In genomic region chr6:106181664-106182418, GRCh38 we compare ENCODE assay signal across 8 cellular contexts.
DNase-seq lines count a peak whose midpoint lies in the region; ATAC-seq and TF ChIP-seq lines count a peak whose summit lies in the region.

No MANE protein-coding gene starts in this region.

- H3K14ac ChIP-seq in IMR-90 (replicated peaks; ENCODE audit: low read depth, low read length) = peak overlapping the region; percentile 67

- peak overlapping the region; percentile 30; the same call in 1 of the 3 replicates for H2BK15ac ChIP-seq in IMR-90 (ENCODE audit: low read depth, low read length)

- H2BK20ac ChIP-seq in IMR-90 (ENCODE audit: low read depth, low read length) = peak overlapping the region; percentile 42; the same call in 1 of the 2 replicates

- peak overlapping the region; percentile 61 for H3K4ac ChIP-seq in IMR-90 (ENCODE audit: low read depth, low read length)

- peaks cover 5% of the 10 kb centered on the region for H3K9me1 ChIP-seq in IMR-90 (ENCODE audit: insufficient read depth, low read length)

- dilution Hi-C loops in IMR-90 (cut with HindIII; ENCODE audit: low sequenced_read_pairs, unreplicated experiment) = no loop called here

- H3K9ac ChIP-seq in IMR-90 (ENCODE audit: low read depth, low read length) = no peak overlapping the region

- H2AK9ac ChIP-seq in IMR-90 (replicated peaks; ENCODE audit: low read depth, low read length, poor library complexity) = no peak overlapping the region

- TF ChIP-seq CTCF in BJ (IDR thresholded peaks at IDR 0.05; ENCODE audit: insufficient read depth, low read depth, low read length) (no peak), IMR-90 (conservative IDR thresholded peaks at IDR 0.05; ENCODE audit: low read depth, low read length) (no peak), WERI-Rb-1 (IDR thresholded peaks at IDR 0.05; ENCODE audit: low read depth, low read length) (no peak)

- peak overlapping the region; percentile 76 for H2BK5ac ChIP-seq in IMR-90 (ENCODE audit: low read depth, low read length, poor library complexity, severe bottlenecking)

- no peak overlapping the region; the same call in 1 of the 2 replicates for H3K4me2 ChIP-seq in IMR-90 (ENCODE audit: low read depth, low read length)

- H3K18ac ChIP-seq in IMR-90 (ENCODE audit: low read depth, low read length) = peak overlapping the region; percentile 61; the same call in 1 of the 2 replicates

- peak overlapping the region; percentile 30 for H2AK5ac ChIP-seq in IMR-90 (ENCODE audit: low read depth, low read length)

- peak; percentile 39 for ATAC-seq in GM21528 (IDR thresholded peaks at IDR 0.05; ENCODE audit: low FRiP score, unreplicated experiment)
- ATAC-seq in IMR-90 (ENCODE audit: low read depth) = peak; percentile 95

- H4K20me1 ChIP-seq in IMR-90 (ENCODE audit: insufficient read depth, low read length) = no peaks in the 10 kb centered on the region

- 0 out of 2 replicates have a peak overlapping the region, but pooled peaks have one; percentile 45 for H4K91ac ChIP-seq in IMR-90 (ENCODE audit: insufficient read depth, low read depth, low read length)

- H2BK120ac ChIP-seq in IMR-90 (ENCODE audit: low read depth, low read length) = peak overlapping the region; percentile 76

- no peak overlapping the region for H3K4me3 ChIP-seq in BJ (ENCODE audit: low read depth, low read length)
- H3K4me3 ChIP-seq in IMR-90 (ENCODE audit: insufficient read depth, low read depth, low read length) = no peak overlapping the region
- no peak overlapping the region for H3K4me3 ChIP-seq in WERI-Rb-1 (ENCODE audit: low read depth, low read length)
- H3K4me3 ChIP-seq in HAP-1 = no peak overlapping the region

- intact Hi-C loops in IMR-90 (cut with micrococcal nuclease) = no loop called here

- DNase-seq in BJ (ENCODE audit: low read depth) (peak; percentile 52), IMR-90 (peak; percentile 88), erythroblast (lab: John Stamatoyannopoulos, UW) (peak; percentile 39 to 77), GM19240 (ENCODE audit: insufficient read length, low spot score) (no peak), SW 1271 (lab: John Stamatoyannopoulos, UW) (no peak), WERI-Rb-1 (no peak), HAP-1 (ENCODE audit: low spot score in 2 of 2) (no peak)

- TF ChIP-seq RAD21 in IMR-90 (IDR thresholded peaks at IDR 0.05; ENCODE audit: low read length) = no peak

- H3K56ac ChIP-seq in IMR-90 (ENCODE audit: extremely low read depth, insufficient read depth, low read length) = peak overlapping the region; percentile 20; the same call in 1 of the 2 replicates

- no peaks in the 10 kb centered on the region for H3K9me3 ChIP-seq in IMR-90 (ENCODE audit: control insufficient read depth, insufficient read depth, low read length)
- H3K9me3 ChIP-seq in WERI-Rb-1 (ENCODE audit: severe bottlenecking) = no peaks in the 10 kb centered on the region
- no peaks in the 10 kb centered on the region for H3K9me3 ChIP-seq in HAP-1

- POLR2A ChIA-PET in BJ (lab: Charles Lee) (interaction anchor here (0.8 to 2.0 kb wide), 2 partner anchors 18 to 75 kb away, joined by 3 to 8 read pairs; no protein-coding TSS in a partner anchor), IMR-90 (lab: Charles Lee; ENCODE audit: unreplicated experiment) (no interaction called here)

- H3K27ac ChIP-seq in IMR-90 (ENCODE audit: insufficient read depth, low read length) (0 out of 2 replicates have a peak overlapping the region, but pooled peaks have one; percentile 6), WERI-Rb-1 (no peak overlapping the region)

- H3K23ac ChIP-seq in IMR-90 (ENCODE audit: low read depth, low read length) = no peak overlapping the region

- H3K27me3 ChIP-seq in BJ (ENCODE audit: control insufficient read depth, insufficient read depth, low read length) = no peaks in the 10 kb centered on the region
- H3K27me3 ChIP-seq in IMR-90 (ENCODE audit: control insufficient read depth, insufficient read depth, low read length) = no peaks in the 10 kb centered on the region
- no peaks in the 10 kb centered on the region for H3K27me3 ChIP-seq in WERI-Rb-1 (ENCODE audit: insufficient read depth, low read depth, severe bottlenecking)
- H3K27me3 ChIP-seq in HAP-1 (ENCODE audit: low read depth) = no peaks in the 10 kb centered on the region

- H3K4me1 ChIP-seq in IMR-90 (ENCODE audit: control insufficient read depth, insufficient read depth, low read length) = peaks cover 8% of the 10 kb centered on the region
- H3K4me1 ChIP-seq in HAP-1 = no peaks in the 10 kb centered on the region

- H3K36me3 ChIP-seq in BJ (ENCODE audit: control insufficient read depth, insufficient read depth, low read length) (no peaks in the 10 kb centered on the region), IMR-90 (ENCODE audit: control insufficient read depth, insufficient read depth, low read length) (peaks cover 3% of the 10 kb centered on the region), WERI-Rb-1 (no peaks in the 10 kb centered on the region), HAP-1 (replicated peaks) (no peaks in the 10 kb centered on the region; the same call in 1 of the 2 replicates)

- BruUV-seq in IMR-90 (replicated peaks; lab: Mats Ljungman, UMichigan) = no TSS peak

- TF ChIP-seq POLR2A in IMR-90 (IDR thresholded peaks at IDR 0.05; ENCODE audit: low read depth, low read length) = no peak
- no peak for TF ChIP-seq POLR2A in erythroblast (IDR thresholded peaks at IDR 0.05; ENCODE audit: low read length)

- no peak overlapping the region for H2AFZ ChIP-seq in IMR-90 (replicated peaks; ENCODE audit: low read length, poor library complexity)

- in situ Hi-C loops in IMR-90 (cut with MboI; ENCODE audit: low sequenced_read_pairs) (no loop called here), HAP-1 (cut with MboI; ENCODE audit: low sequenced_read_pairs) (no loop called here)

- H4K8ac ChIP-seq in IMR-90 (ENCODE audit: low read depth in 2 of 2, low read length in 2 of 2) = 0 out of 4 replicates have a peak overlapping the region, but pooled peaks of 1 of the 2 experiments have one; percentile 20

- peaks cover 0 to 8% of the 10 kb centered on the region in 2 experiments; a peak in 1 of 4 replicates for H3K79me1 ChIP-seq in IMR-90 (ENCODE audit: low read depth in 1 of 2, low read length in 2 of 2)

- no CpG with 5 or more reads among the region's 3 CpGs for WGBS in IMR-90 (ENCODE audit: extremely low coverage in 2 of 2, insufficient read length in 1 of 2), 2 experiments

- H4K5ac ChIP-seq in IMR-90 (ENCODE audit: low read depth, low read length) = peak overlapping the region; percentile 54; the same call in 1 of the 2 replicates

- CTCF ChIA-PET in BJ (lab: Yijun Ruan, JAX) = interaction anchor here (0.8 kb wide), 1 partner anchor 41 kb away, joined by 3 read pairs; no protein-coding TSS in a partner anchor
- CTCF ChIA-PET in IMR-90 (lab: Yijun Ruan, JAX) = interaction anchor here (1.5 kb wide), 2 partner anchors 9 to 19 kb away, joined by 4 to 5 read pairs; no protein-coding TSS in a partner anchor

TF ChIP-seq in IMR-90, 13 proteins besides CTCF, POLR2A, EP300 and RAD21:
- TF ChIP-seq NFE2L2 (IDR thresholded peaks at IDR 0.05; ENCODE audit: low read depth, low read length) = 0 out of 2 replicates have a peak, but pooled peaks have one; percentile 9
- TF ChIP-seq, protein P1, sequence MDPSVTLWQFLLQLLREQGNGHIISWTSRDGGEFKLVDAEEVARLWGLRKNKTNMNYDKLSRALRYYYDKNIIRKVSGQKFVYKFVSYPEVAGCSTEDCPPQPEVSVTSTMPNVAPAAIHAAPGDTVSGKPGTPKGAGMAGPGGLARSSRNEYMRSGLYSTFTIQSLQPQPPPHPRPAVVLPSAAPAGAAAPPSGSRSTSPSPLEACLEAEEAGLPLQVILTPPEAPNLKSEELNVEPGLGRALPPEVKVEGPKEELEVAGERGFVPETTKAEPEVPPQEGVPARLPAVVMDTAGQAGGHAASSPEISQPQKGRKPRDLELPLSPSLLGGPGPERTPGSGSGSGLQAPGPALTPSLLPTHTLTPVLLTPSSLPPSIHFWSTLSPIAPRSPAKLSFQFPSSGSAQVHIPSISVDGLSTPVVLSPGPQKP (IDR thresholded peaks at IDR 0.05; ENCODE audit: borderline replicate concordance, low read depth, low read length) = no peak
- no peak for TF ChIP-seq CHD1 (IDR thresholded peaks at IDR 0.05; ENCODE audit: low read depth, low read length)
- peak; percentile 82 for TF ChIP-seq BHLHE40 (IDR thresholded peaks at IDR 0.05; ENCODE audit: low read depth, low read length)
- TF ChIP-seq CEBPB (IDR thresholded peaks at IDR 0.05; ENCODE audit: low read depth, low read length) = no peak
- no peak for TF ChIP-seq RCOR1 (IDR thresholded peaks at IDR 0.05; ENCODE audit: insufficient replicate concordance, low read length)
- TF ChIP-seq USF2 (IDR thresholded peaks at IDR 0.05; ENCODE audit: low read depth, low read length) = peak; percentile 33; the same call in 1 of the 2 replicates

Comparison
In these comparisons a context has a peak if more than half of its experiments do, and no peak if none do; other contexts are left out.
1. DNase-seq: peak in BJ (single experiment), IMR-90 (single experiment) and erythroblast (2 of 2); none in GM19240 (single experiment), SW 1271 (0 of 2), WERI-Rb-1 (single experiment) and HAP-1 (0 of 2).